15 cellular contexts compared by ENCODE assay signal in the genomic region with DNA sequence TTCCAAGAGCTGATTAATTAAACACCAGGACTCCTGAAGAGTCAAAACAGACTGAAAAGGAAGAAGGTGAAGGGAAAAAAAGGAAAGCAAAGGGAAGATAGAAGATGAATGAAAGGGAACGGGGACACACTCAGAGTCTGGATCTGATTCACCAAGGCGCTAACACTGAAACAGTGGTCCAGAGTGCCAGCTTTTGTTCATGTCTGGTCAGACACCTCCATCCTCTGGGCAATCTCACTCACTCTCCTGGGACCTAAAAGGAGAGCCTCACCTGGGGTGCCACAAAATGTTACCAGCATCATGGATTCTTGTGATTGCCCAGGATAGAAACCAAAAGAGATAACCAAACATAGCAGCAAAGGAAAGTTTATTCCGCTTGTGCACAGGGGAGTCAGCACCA.
DNase-seq lines count a peak whose midpoint lies in the region; ATAC-seq and TF ChIP-seq lines count a peak whose summit lies in the region.
"Had no signal": no experiment of that assay in that cellular context is flagged by ENCODE, and none has a peak within 500 bp of the region (broad histone marks: within the 10 kb centered on the region; RNA-seq: fewer than 3 reads in every experiment).

No MANE protein-coding gene starts in this region.

- H3K4me1 Mint-ChIP-seq in naive thymus-derived CD8-positive, alpha-beta T cell = peaks cover 8 to 33% (median 24%) of the 10 kb centered on the region in 4 donors
- H3K4me1 Mint-ChIP-seq in endodermal cell = peaks cover 7% of the 10 kb centered on the region

- H3K27ac ChIP-seq in endodermal cell (ENCODE audit: low read depth, low read length) = no peak overlapping the region
- H3K27ac ChIP-seq: coronary artery, ovary, thoracic aorta had no signal

- peak; percentile 17 for ATAC-seq in GM18861 (IDR thresholded peaks at IDR 0.05; ENCODE audit: unreplicated experiment)
- ATAC-seq in GM21529 (IDR thresholded peaks at IDR 0.05; ENCODE audit: unreplicated experiment) = peak; percentile 8
- ATAC-seq in naive thymus-derived CD8-positive, alpha-beta T cell = peak in 1 of 2 donors; percentile 14
- ATAC-seq: left colon had no signal

- POLR2A ChIA-PET in naive thymus-derived CD8-positive, alpha-beta T cell (lab: Charles Lee) = interaction anchor here (1.6 to 1.7 kb wide), 2 partner anchors 46 to 69 kb away, joined by 5 to 6 read pairs; no protein-coding TSS in a partner anchor
- POLR2A ChIA-PET in GM10248 (lab: Yijun Ruan, JAX) = no interaction called here

- no peaks in the 10 kb centered on the region for H3K4me1 ChIP-seq in endodermal cell (ENCODE audit: control insufficient read depth, insufficient read depth, low read length)

- WGBS in endodermal cell (ENCODE audit: insufficient coverage in 1 of 2, insufficient read length in 1 of 2), 2 experiments = 88% methylated on average over 3 of the region's 3 CpGs; no CpG with 5 or more reads in 1 of the 2 experiments

- no peak overlapping the region for H3K9ac ChIP-seq in endodermal cell (ENCODE audit: extremely low read depth, low read length, poor library complexity, severe bottlenecking)

- H3K27ac Mint-ChIP-seq in naive thymus-derived CD8-positive, alpha-beta T cell = peak overlapping the region; percentile 83 to 96 (median 92)
- no peak overlapping the region for H3K27ac Mint-ChIP-seq in endodermal cell

- CTCF ChIA-PET in GM10248 (lab: Yijun Ruan, JAX) = no interaction called here

- H3K27me3 Mint-ChIP-seq in naive thymus-derived CD8-positive, alpha-beta T cell = no peaks in the 10 kb centered on the region
- peaks cover 3% of the 10 kb centered on the region for H3K27me3 Mint-ChIP-seq in endodermal cell (ENCODE audit: insufficient read depth)

- H3K4me3 Mint-ChIP-seq in naive thymus-derived CD8-positive, alpha-beta T cell = peak overlapping the region; percentile 73 to 90 (median 84)
- no peak overlapping the region for H3K4me3 Mint-ChIP-seq in endodermal cell

- H3K9me3 ChIP-seq in endodermal cell (ENCODE audit: control insufficient read depth, low read length) = no peaks in the 10 kb centered on the region
- H3K9me3 ChIP-seq: ovary, thoracic aorta had no signal

- DNase-seq in RPMI8226 (peak; percentile 3), GM10248 (ENCODE audit: extremely low spot score) (no peak), midbrain (lab: John Stamatoyannopoulos, UW) (no peak), endodermal cell (no peak)
- DNase-seq in naive thymus-derived CD8-positive, alpha-beta T cell = no peak
- DNase-seq: DMS53, H7, left colon, NCI-H1092, NCI-H748 treated with DMSO at 0.1 percent for 48 hours, ovary had no signal

- no peaks in the 10 kb centered on the region for H3K36me3 ChIP-seq in endodermal cell (ENCODE audit: control insufficient read depth, insufficient read depth, low read length)
- H3K36me3 ChIP-seq: ovary, thoracic aorta had no signal

- peaks cover 41% of the 10 kb centered on the region for H3K27me3 ChIP-seq in endodermal cell (ENCODE audit: control insufficient read depth, insufficient read depth, low read length, poor library complexity, severe bottlenecking)
- H3K27me3 ChIP-seq: ovary had no signal

- H3K36me3 Mint-ChIP-seq in naive thymus-derived CD8-positive, alpha-beta T cell = peaks cover 0 to 2% (median 0%) of the 10 kb centered on the region in 3 donors
- no peaks in the 10 kb centered on the region for H3K36me3 Mint-ChIP-seq in endodermal cell (ENCODE audit: low read depth)

- TF ChIP-seq CTCF in GM10248 (IDR thresholded peaks at IDR 0.05; ENCODE audit: control extremely low read depth, extremely low read depth, low read depth, missing control alignments) (no peak), endodermal cell (conservative IDR thresholded peaks at IDR 0.05) (no peak)

- peaks cover 0 to 13% (median 0%) of the 10 kb centered on the region in 9 donors for H3K9me3 Mint-ChIP-seq in naive thymus-derived CD8-positive, alpha-beta T cell
- peaks cover 49% of the 10 kb centered on the region for H3K9me3 Mint-ChIP-seq in endodermal cell

- H3K4me3 ChIP-seq in endodermal cell (ENCODE audit: low read length) = no peak overlapping the region
- H3K4me3 ChIP-seq: coronary artery, ovary had no signal
